In genomic region chr2:30277582-30277981, GRCh38 we compare ENCODE assay signal across 21 cellular contexts.
"Had no signal": no experiment of that assay in that cellular context is flagged by ENCODE, and none has a peak within 500 bp of the region (broad histone marks: within the 10 kb centered on the region; RNA-seq: fewer than 3 reads in every experiment).

No MANE protein-coding gene starts in this region.

- H3K27me3 Mint-ChIP-seq: activated CD4-positive, alpha-beta memory T cell treated with anti-CD3 and anti-CD28 coated beads for 36 hours; activated CD8-positive, alpha-beta memory T cell treated with anti-CD3 and anti-CD28 coated beads, Interleukin-2, amount 10 ng/mL, durations not matched to agents 7 days and 5 days; activated naive CD4-positive, alpha-beta T cell treated with anti-CD3 and anti-CD28 coated beads, Interleukin-2, amount 50 U/mL, for 24 hours; central memory CD8-positive, alpha-beta T cell had no signal

- H3K4me1 Mint-ChIP-seq: WTC11 had no signal

- H3K4me1 ChIP-seq: colonic mucosa, gastrocnemius medialis, neural progenitor cell had no signal

- H3K27me3 ChIP-seq: adrenal gland, colonic mucosa, esophagus squamous epithelium, gastrocnemius medialis, neural progenitor cell, sigmoid colon, tibial artery had no signal

- DNase-seq: activated CD4-positive, alpha-beta memory T cell treated with anti-CD3 and anti-CD28 coated beads for 36 hours; activated CD4-positive, alpha-beta T cell treated with anti-CD3 and anti-CD28 coated beads for 4 hours; activated CD8-positive, alpha-beta memory T cell treated with anti-CD3 and anti-CD28 coated beads, Interleukin-2, amount 10 ng/mL, durations not matched to agents 7 days and 5 days; activated effector memory CD4-positive, alpha-beta T cell treated with anti-CD3 and anti-CD28 coated beads, Interleukin-2, amount 50 U/mL, for 16 hours; activated T-cell treated with anti-CD3 and anti-CD28 coated beads, Interleukin-2, amount 50 U/mL, for 48 hours; adrenal gland; colonic mucosa; esophagus squamous epithelium; gastrocnemius medialis; hypothalamus; sigmoid colon; stimulated activated CD4-positive, alpha-beta T cell treated with anti-CD3 and anti-CD28 coated beads, Interleukin-2, amount 100 ng/mL, for 48 hours; stimulated activated CD8-positive, alpha-beta memory T cell treated with anti-CD3 and anti-CD28 coated beads, Interleukin-4, amount 100 ng/mL, for 48 hours; stimulated activated naive CD4-positive, alpha-beta T cell treated with Interleukin-2 at 50 U/mL for 16 hours; T1000; tibial artery had no signal

- H3K36me3 ChIP-seq: adrenal gland, colonic mucosa, esophagus squamous epithelium, gastrocnemius medialis, neural progenitor cell, sigmoid colon, tibial artery had no signal

- H3K9me3 ChIP-seq: adrenal gland, colonic mucosa, esophagus squamous epithelium, gastrocnemius medialis, sigmoid colon, tibial artery had no signal

- H3K4me3 Mint-ChIP-seq: activated CD4-positive, alpha-beta memory T cell treated with anti-CD3 and anti-CD28 coated beads for 36 hours; activated CD8-positive, alpha-beta memory T cell treated with anti-CD3 and anti-CD28 coated beads, Interleukin-2, amount 10 ng/mL, durations not matched to agents 7 days and 5 days; activated naive CD4-positive, alpha-beta T cell treated with anti-CD3 and anti-CD28 coated beads, Interleukin-2, amount 50 U/mL, for 24 hours; central memory CD8-positive, alpha-beta T cell; neural progenitor cell; T-helper 1 cell treated with Interleukin-12 subunit alpha and Interleukin-12 subunit beta and Interleukin-4 antibody, amounts not matched to agents 30 μg/mL and 1 μg/mL, for 36 hours; WTC11 had no signal

- H3K4me2 ChIP-seq: neural progenitor cell had no signal

- H3K9me3 Mint-ChIP-seq: activated CD4-positive, alpha-beta memory T cell treated with anti-CD3 and anti-CD28 coated beads for 36 hours; activated naive CD4-positive, alpha-beta T cell treated with anti-CD3 and anti-CD28 coated beads, Interleukin-2, amount 50 U/mL, for 24 hours; central memory CD8-positive, alpha-beta T cell; neural progenitor cell; T-helper 1 cell treated with Interleukin-12 subunit alpha and Interleukin-12 subunit beta and Interleukin-4 antibody, amounts not matched to agents 30 μg/mL and 1 μg/mL, for 36 hours; WTC11 had no signal

- H3K27ac Mint-ChIP-seq: activated CD8-positive, alpha-beta memory T cell treated with anti-CD3 and anti-CD28 coated beads, Interleukin-2, amount 10 ng/mL, durations not matched to agents 7 days and 5 days; neural progenitor cell; WTC11 had no signal

- H3K36me3 Mint-ChIP-seq: activated CD4-positive, alpha-beta memory T cell treated with anti-CD3 and anti-CD28 coated beads for 36 hours; activated CD8-positive, alpha-beta memory T cell treated with anti-CD3 and anti-CD28 coated beads, Interleukin-2, amount 10 ng/mL, durations not matched to agents 7 days and 5 days; neural progenitor cell; WTC11 had no signal

- H2AFZ ChIP-seq: neural progenitor cell had no signal

- H3K9ac ChIP-seq: neural progenitor cell had no signal

- ATAC-seq: activated CD8-positive, alpha-beta memory T cell treated with anti-CD3 and anti-CD28 coated beads, Interleukin-2, amount 10 ng/mL, durations not matched to agents 7 days and 5 days; gastrocnemius medialis; WTC11 had no signal

- H3K4me3 ChIP-seq: adrenal gland, colonic mucosa, esophagus squamous epithelium, gastrocnemius medialis, neural progenitor cell, sigmoid colon, tibial artery had no signal

- H3K27ac ChIP-seq: adrenal gland, colonic mucosa, esophagus squamous epithelium, gastrocnemius medialis, neural progenitor cell, sigmoid colon, tibial artery had no signal
